22 cellular contexts compared by ENCODE assay signal in genomic region chr9:86308687-86309086, GRCh38. TPM values are rescaled to one million over a fixed set of nuclear protein-coding genes. Genes with fewer than 3 reads are reported as not detected.
"Had no signal": no experiment of that assay in that cellular context is flagged by ENCODE, and none has a peak within 500 bp of the region (broad histone marks: within the 10 kb centered on the region; RNA-seq: fewer than 3 reads in every experiment).

No MANE protein-coding gene starts in this region.

- DNase-seq: foreskin keratinocyte; heart left ventricle; hypothalamus; islet precursor cell; naive B cell; occipital lobe; small intestine; stimulated activated CD4-positive, alpha-beta T cell treated with anti-CD3 and anti-CD28 coated beads, Interleukin-12 subunit alpha, Interleukin-12 subunit beta, amount 100 ng/mL, for 4 hours; stimulated activated naive CD4-positive, alpha-beta T cell; stomach; substantia nigra; transverse colon had no signal

- H3K9me3 ChIP-seq: heart left ventricle, prostate gland, stomach, thoracic aorta, transverse colon had no signal

- H3K27ac ChIP-seq: foreskin keratinocyte, heart left ventricle, parathyroid adenoma, prostate gland, stomach, thoracic aorta, transverse colon had no signal

- H3K9me3 Mint-ChIP-seq: dendritic cell treated with granulocyte-macrophage colony-stimulating factor and Interleukin-4, amounts not matched to agents 40 ng/mL and 50 ng/mL, for 4 days had no signal

- FAIRE-seq: colon, small intestine had no signal

- H3K4me3 ChIP-seq: heart left ventricle, prostate gland, stomach, thoracic aorta, transverse colon had no signal

- H3K4me1 ChIP-seq: heart left ventricle, prostate gland had no signal

- H3K27me3 ChIP-seq: foreskin keratinocyte, heart left ventricle, stomach, transverse colon had no signal

- H3K27me3 Mint-ChIP-seq: dendritic cell treated with granulocyte-macrophage colony-stimulating factor and Interleukin-4, amounts not matched to agents 40 ng/mL and 50 ng/mL, for 4 days; naive B cell had no signal

- ATAC-seq: foreskin keratinocyte, left lobe of liver, sciatic nerve had no signal

- H3K4me3 Mint-ChIP-seq: dendritic cell treated with granulocyte-macrophage colony-stimulating factor and Interleukin-4, amounts not matched to agents 40 ng/mL and 50 ng/mL, for 4 days; naive B cell; nephron had no signal

- H3K27ac Mint-ChIP-seq: dendritic cell treated with granulocyte-macrophage colony-stimulating factor and Interleukin-4, amounts not matched to agents 40 ng/mL and 50 ng/mL, for 4 days; nephron had no signal

RNA-seq across cellular contexts. Expression of gene C9orf153, which starts 49.2 kb away (rescaled TPM):
- total RNA-seq: epithelial cell of proximal tubule had no signal
- polyA plus RNA-seq: stomach, urinary bladder had no signal
